In the genomic region with DNA sequence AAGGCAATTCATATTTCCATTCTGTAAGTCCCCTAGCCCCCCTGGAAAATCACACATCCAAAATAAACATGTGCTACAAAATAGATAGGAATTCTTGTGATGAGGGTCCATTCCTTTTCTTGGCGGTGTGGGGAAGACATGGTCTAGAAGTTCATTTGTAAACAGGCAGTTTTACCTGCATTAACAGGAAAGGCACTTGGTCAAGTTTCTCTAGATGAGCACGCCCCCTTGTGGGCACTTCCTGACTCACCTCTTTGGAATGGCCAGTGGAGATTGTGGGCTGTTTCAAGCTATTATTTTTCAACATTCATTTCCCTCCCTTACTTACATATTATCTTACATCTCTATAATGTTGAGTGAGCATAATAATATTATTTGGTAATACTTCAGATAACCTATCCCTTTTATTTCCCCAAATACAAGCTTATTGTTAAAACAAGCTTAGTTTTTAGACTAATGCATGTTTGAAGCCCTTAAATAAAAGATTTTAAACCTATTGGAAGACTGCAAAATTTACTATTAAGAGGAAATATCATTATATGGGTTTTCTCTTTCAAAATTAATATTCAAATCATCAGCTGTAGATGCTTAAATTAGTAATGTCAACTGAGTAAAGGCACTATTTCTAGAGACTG, we compare ENCODE assay signal across 8 cellular contexts.
DNase-seq lines count a peak whose midpoint lies in the region; ATAC-seq and TF ChIP-seq lines count a peak whose summit lies in the region.

No MANE protein-coding gene starts in this region.

- no TSS peak for BruUV-seq in PC-9 (replicated peaks; lab: Mats Ljungman, UMichigan)

- H3K4me1 Mint-ChIP-seq in CD8-positive, alpha-beta T cell (ENCODE audit: low read depth): no peaks in the 10 kb centered on the region
- H3K4me1 Mint-ChIP-seq in activated T-cell treated with anti-CD3 and anti-CD28 coated beads, Interleukin-2, amount 50 U/mL, for 72 hours (ENCODE audit: low read depth): no peaks in the 10 kb centered on the region

- intact Hi-C loops in CD8-positive, alpha-beta T cell (cut with DNase I, micrococcal nuclease): loop anchor here in 1 of 2 experiments (1.0 to 5.0 kb wide), 2 partner anchors 427 to 574 kb away; no protein-coding TSS in a partner anchor
- intact Hi-C loops in PC-9 (cut with micrococcal nuclease; ENCODE audit: unreplicated experiment) (loop anchor here (1.0 to 5.0 kb wide), 3 partner anchors 219 to 619 kb away; no protein-coding TSS in a partner anchor), transverse colon (cut with DNase I; ENCODE audit: low total_unique reads) (loop anchor here (5.0 kb wide), 1 partner anchor 424 kb away; no protein-coding TSS in a partner anchor)

- H4K20me1 ChIP-seq in PC-9 (ENCODE audit: insufficient read depth): peaks cover 4% of the 10 kb centered on the region; the same call in 1 of the 2 replicates
- H4K20me1 ChIP-seq in osteoblast (ENCODE audit: insufficient read depth, low read length): no peaks in the 10 kb centered on the region

- H2AFZ ChIP-seq in PC-9 (no peak overlapping the region), osteoblast (ENCODE audit: low read length) (no peak overlapping the region)

- H3K4me3 Mint-ChIP-seq in CD8-positive, alpha-beta T cell: no peak overlapping the region
- no peak overlapping the region for H3K4me3 Mint-ChIP-seq in activated T-cell treated with anti-CD3 and anti-CD28 coated beads, Interleukin-2, amount 50 U/mL, for 72 hours

- no peaks in the 10 kb centered on the region for H3K9me3 Mint-ChIP-seq in CD8-positive, alpha-beta T cell
- no peaks in the 10 kb centered on the region for H3K9me3 Mint-ChIP-seq in activated T-cell treated with anti-CD3 and anti-CD28 coated beads, Interleukin-2, amount 50 U/mL, for 72 hours

- peaks cover 11% of the 10 kb centered on the region for H3K36me3 Mint-ChIP-seq in CD8-positive, alpha-beta T cell
- no peaks in the 10 kb centered on the region for H3K36me3 Mint-ChIP-seq in activated T-cell treated with anti-CD3 and anti-CD28 coated beads, Interleukin-2, amount 50 U/mL, for 72 hours (ENCODE audit: insufficient read depth in 2 of 2)

- H3K4me1 ChIP-seq in CD8-positive, alpha-beta T cell (ENCODE audit: insufficient read depth, low read length): no peaks in the 10 kb centered on the region
- H3K4me1 ChIP-seq in PC-9 (replicated peaks; ENCODE audit: insufficient read depth) (no peaks in the 10 kb centered on the region), osteoblast (ENCODE audit: insufficient read depth, low read length) (peaks cover 5% of the 10 kb centered on the region), transverse colon (peaks cover 0 to 11% (median 8%) of the 10 kb centered on the region in 4 donors)

- H3K27me3 ChIP-seq in CD8-positive, alpha-beta T cell (ENCODE audit: insufficient read depth, low read length): no peaks in the 10 kb centered on the region
- no peaks in the 10 kb centered on the region for H3K27me3 ChIP-seq in PC-9 (ENCODE audit: insufficient read depth, low read depth)
- no peaks in the 10 kb centered on the region for H3K27me3 ChIP-seq in osteoblast (ENCODE audit: insufficient read depth, low read length)
- no peaks in the 10 kb centered on the region for H3K27me3 ChIP-seq in transverse colon

- TF ChIP-seq POLR2A in transverse colon (IDR thresholded peaks at IDR 0.05): no peak

- H3K27me3 Mint-ChIP-seq in CD8-positive, alpha-beta T cell (ENCODE audit: low read depth): no peaks in the 10 kb centered on the region
- H3K27me3 Mint-ChIP-seq in activated T-cell treated with anti-CD3 and anti-CD28 coated beads, Interleukin-2, amount 50 U/mL, for 72 hours (ENCODE audit: low read depth): no peaks in the 10 kb centered on the region

- no peaks in the 10 kb centered on the region for H3K9me3 ChIP-seq in CD8-positive, alpha-beta T cell (ENCODE audit: low read length)
- H3K9me3 ChIP-seq in PC-9 (ENCODE audit: insufficient read depth, low read depth) (no peaks in the 10 kb centered on the region), osteoblast (ENCODE audit: low read depth, low read length) (no peaks in the 10 kb centered on the region), transverse colon (no peaks in the 10 kb centered on the region)

- no peak for TF ChIP-seq EP300 in transverse colon (IDR thresholded peaks at IDR 0.05; ENCODE audit: low read depth)

- POLR2A ChIA-PET in CD8-positive, alpha-beta T cell (lab: Charles Lee): interaction anchor here (2.0 kb wide), 1 partner anchor 10 kb away, joined by 4 read pairs; no protein-coding TSS in a partner anchor
- POLR2A ChIA-PET in PC-9 (lab: Charles Lee; ENCODE audit: unreplicated experiment): interaction anchor here (0.7 kb wide), 1 partner anchor 505 kb away, joined by 4 read pairs; no protein-coding TSS in a partner anchor

- DNase-seq in CD8-positive, alpha-beta T cell: peak; percentile 28 to 75 (median 51)
- peak; percentile 24 for DNase-seq in GM19240 (ENCODE audit: insufficient read length, low spot score)
- DNase-seq in HT1080 (ENCODE audit: low read depth): peak; percentile 63
- DNase-seq in PC-9: peak; percentile 37 to 77
- peak; percentile 73 for DNase-seq in activated T-cell treated with anti-CD3 and anti-CD28 coated beads, Interleukin-2, amount 50 U/mL, for 72 hours
- peak; percentile 78 for DNase-seq in fibroblast of villous mesenchyme (ENCODE audit: low read depth)
- peak; percentile 29 for DNase-seq in osteoblast (ENCODE audit: insufficient read length, low spot score, missing footprints)
- DNase-seq in transverse colon: peak; percentile 84

- 4 to 11% methylated on average over 2 of the region's 2 CpGs for WGBS in transverse colon (ENCODE audit: low coverage in 1 of 2), 2 donors

- H3F3A ChIP-seq in PC-9 (ENCODE audit: insufficient read depth, low read depth): no peaks in the 10 kb centered on the region

- no peak for ATAC-seq in CD8-positive, alpha-beta T cell
- ATAC-seq in activated T-cell treated with anti-CD3 and anti-CD28 coated beads, Interleukin-2, amount 50 U/mL, for 72 hours (replicated peaks in 1 of 2): no peak

- no peak overlapping the region for H3K27ac ChIP-seq in CD8-positive, alpha-beta T cell (ENCODE audit: low read depth, low read length)
- H3K27ac ChIP-seq in PC-9 (no peak overlapping the region), osteoblast (ENCODE audit: low read depth, low read length) (no peak overlapping the region), transverse colon (no peak overlapping the region)

- in situ Hi-C loops in transverse colon (cut with MboI; ENCODE audit: low pct_ligation_motif_present in 1 of 4, low pct_unique_long_range_greater_than_20kb in 1 of 4, low sequenced_read_pairs in 3 of 4): loop anchor here in 1 of 4 donors (25.0 kb wide), 1 partner anchor 434 kb away; no protein-coding TSS in a partner anchor

- TF ChIP-seq CTCF in CD8-positive, alpha-beta T cell (IDR thresholded peaks at IDR 0.05): peak; percentile 72
- TF ChIP-seq CTCF in PC-9 (conservative IDR thresholded peaks at IDR 0.05) (peak; percentile 83), fibroblast of villous mesenchyme (IDR thresholded peaks at IDR 0.05; ENCODE audit: insufficient read depth, low read depth, low read length) (peak; percentile 81), osteoblast (IDR thresholded peaks at IDR 0.05; ENCODE audit: extremely low read depth, low read depth, low read length) (peak; percentile 82), transverse colon (IDR thresholded peaks at IDR 0.05) (peak; percentile 74 to 86 (median 77))

- no peak overlapping the region for H3K4me2 ChIP-seq in PC-9
- no peak overlapping the region for H3K4me2 ChIP-seq in osteoblast (ENCODE audit: insufficient read depth, low read length)

- no peaks in the 10 kb centered on the region for H3K79me2 ChIP-seq in PC-9 (ENCODE audit: low read depth)
- no peaks in the 10 kb centered on the region for H3K79me2 ChIP-seq in osteoblast (ENCODE audit: insufficient read depth, low read length)

- H3K9me2 ChIP-seq in PC-9 (ENCODE audit: insufficient read depth): no peaks in the 10 kb centered on the region

- CTCF ChIA-PET in CD8-positive, alpha-beta T cell (lab: Charles Lee): interaction anchor here (0.6 to 4.0 kb wide), 26 partner anchors 9 to 622 kb away, joined by 3 to 40 read pairs (median 4); no protein-coding TSS in a partner anchor
- CTCF ChIA-PET in PC-9 (lab: Charles Lee): interaction anchor here (0.7 to 1.7 kb wide), 7 partner anchors 9 to 621 kb away, joined by 3 to 14 read pairs (median 11); no protein-coding TSS in a partner anchor

- H3K27ac Mint-ChIP-seq in CD8-positive, alpha-beta T cell: no peak overlapping the region
- H3K27ac Mint-ChIP-seq in activated T-cell treated with anti-CD3 and anti-CD28 coated beads, Interleukin-2, amount 50 U/mL, for 72 hours: no peak overlapping the region

- no peaks in the 10 kb centered on the region for H3K36me3 ChIP-seq in CD8-positive, alpha-beta T cell (ENCODE audit: insufficient read depth, low read length)
- H3K36me3 ChIP-seq in PC-9 (ENCODE audit: low read depth) (0 out of 2 replicates have a peak, but pooled peaks cover 3% of the 10 kb centered on the region), osteoblast (ENCODE audit: insufficient read depth, low read length) (no peaks in the 10 kb centered on the region), transverse colon (no peaks in the 10 kb centered on the region)

- H3K4me3 ChIP-seq in CD8-positive, alpha-beta T cell (ENCODE audit: low read depth, low read length): no peak overlapping the region
- H3K4me3 ChIP-seq in PC-9 (no peak overlapping the region), fibroblast of villous mesenchyme (ENCODE audit: low read depth, low read length) (no peak overlapping the region), osteoblast (ENCODE audit: insufficient read depth, low read length) (no peak overlapping the region), transverse colon (no peak overlapping the region)

Comparison
In these comparisons a context has a peak if more than half of its experiments do, and no peak if none do; other contexts are left out.
1. DNase-seq: peak in every context shown above with its lines; median percentile 84 in transverse colon; 78 in fibroblast of villous mesenchyme; 73 in activated T-cell treated with anti-CD3 and anti-CD28 coated beads, Interleukin-2, amount 50 U/mL, for 72 hours; 63 in HT1080; 57 in PC-9; 51 in CD8-positive, alpha-beta T cell; 29 in osteoblast; 24 in GM19240.